15 cellular contexts compared by ENCODE assay signal in genomic region chr17:36609498-36609862, GRCh38. TPM values are rescaled to one million over a fixed set of nuclear protein-coding genes. Genes with fewer than 3 reads are reported as not detected.
DNase-seq lines count a peak whose midpoint lies in the region; ATAC-seq, FAIRE-seq and TF ChIP-seq lines count a peak whose summit lies in the region.
"Had no signal": no experiment of that assay in that cellular context is flagged by ENCODE, and none has a peak within 500 bp of the region (broad histone marks: within the 10 kb centered on the region; RNA-seq: fewer than 3 reads in every experiment).

No MANE protein-coding gene starts in this region.

- H3K9ac ChIP-seq in HepG2 (ENCODE audit: insufficient read depth, low read depth, low read length) = no peak overlapping the region
- H3K9ac ChIP-seq in KMS-11 = 0 out of 2 replicates have a peak overlapping the region, but pooled peaks have one; percentile 47
- no peak overlapping the region for H3K9ac ChIP-seq in H1 (replicated peaks in 1 of 4; ENCODE audit: extremely low read depth in 1 of 4, low read depth in 3 of 4, low read length in 3 of 4)

- no peak overlapping the region for H2BK20ac ChIP-seq in H1 (ENCODE audit: low read length)

- H3K36me3 Mint-ChIP-seq in activated CD8-positive, alpha-beta memory T cell treated with anti-CD3 and anti-CD28 coated beads, Interleukin-2, amount 10 ng/mL, durations not matched to agents 7 days and 5 days = peaks cover 5% of the 10 kb centered on the region
- peaks cover 16% of the 10 kb centered on the region for H3K36me3 Mint-ChIP-seq in activated CD8-positive, alpha-beta T cell treated with anti-CD3 and anti-CD28 coated beads, Interleukin-2, amount 10 ng/mL, durations not matched to agents 7 days and 5 days (ENCODE audit: low read depth)

- peaks cover 5% of the 10 kb centered on the region; the same call in 1 of the 2 replicates for H3K4me1 ChIP-seq in HepG2 (ENCODE audit: insufficient read depth, low read length)
- H3K4me1 ChIP-seq in right lobe of liver = no peaks in the 10 kb centered on the region
- peaks cover 30% of the 10 kb centered on the region for H3K4me1 ChIP-seq in KMS-11 (ENCODE audit: low read depth, poor library complexity, severe bottlenecking)
- peaks cover 5 to 18% (median 13%) of the 10 kb centered on the region in 4 experiments for H3K4me1 ChIP-seq in H1 (replicated peaks in 1 of 4; ENCODE audit: control insufficient read depth in 3 of 4, insufficient read depth in 4 of 4, low read length in 3 of 4)

- 96% methylated on average over 6 of the region's 7 CpGs for WGBS in HepG2 (ENCODE audit: low lambda C conversion rate)
- 83% methylated on average over 3 of the region's 7 CpGs for WGBS in right lobe of liver (ENCODE audit: insufficient coverage, low coverage, low lambda C conversion rate, missing lambda C conversion rate)
- WGBS in H1 (ENCODE audit: extremely low coverage in 1 of 2, insufficient coverage in 1 of 2, insufficient read length in 1 of 2, insufficient replicate concordance in 2 of 2, low coverage in 1 of 2, low lambda C conversion rate in 2 of 2, missing lambda C conversion rate in 1 of 2), 2 experiments = 82% methylated on average over 7 of the region's 7 CpGs; no CpG with 5 or more reads in 1 of the 2 experiments

- H2BK15ac ChIP-seq in H1 (ENCODE audit: low read length) = no peak overlapping the region

- H3K4me3 Mint-ChIP-seq in activated CD8-positive, alpha-beta memory T cell treated with anti-CD3 and anti-CD28 coated beads, Interleukin-2, amount 10 ng/mL, durations not matched to agents 7 days and 5 days = no peak overlapping the region
- no peak overlapping the region for H3K4me3 Mint-ChIP-seq in activated CD8-positive, alpha-beta T cell treated with anti-CD3 and anti-CD28 coated beads, Interleukin-2, amount 10 ng/mL, durations not matched to agents 7 days and 5 days
- H3K4me3 Mint-ChIP-seq: CD8-positive, alpha-beta memory T cell; HFFc6 had no signal

- no peak overlapping the region for H3K27ac ChIP-seq in HepG2 (ENCODE audit: extremely low read length, insufficient read depth, low read length)
- H3K27ac ChIP-seq in right lobe of liver = no peak overlapping the region
- peak overlapping the region; percentile 81; the same call in 1 of the 2 replicates for H3K27ac ChIP-seq in KMS-11
- H3K27ac ChIP-seq in H1 (ENCODE audit: low read depth, low read length) = no peak overlapping the region
- H3K27ac ChIP-seq: A549, GM23248, PC-9 had no signal

- no peak overlapping the region for H3K23ac ChIP-seq in H1 (ENCODE audit: insufficient read length)

- DNase-seq in HepG2 (ENCODE audit: low spot score) (no peak), right lobe of liver (no peak), H1 (ENCODE audit: low read depth in 1 of 2, low spot score in 2 of 2) (no peak), GM10266 (ENCODE audit: extremely low spot score) (no peak)
- DNase-seq in activated CD8-positive, alpha-beta memory T cell treated with anti-CD3 and anti-CD28 coated beads, Interleukin-2, amount 10 ng/mL, durations not matched to agents 7 days and 5 days = no peak
- no peak for DNase-seq in activated CD8-positive, alpha-beta T cell treated with anti-CD3 and anti-CD28 coated beads, Interleukin-2, amount 10 ng/mL, durations not matched to agents 7 days and 5 days
- DNase-seq: CD8-positive, alpha-beta memory T cell; DMS79; MG63; PC-9 had no signal

- H2AK5ac ChIP-seq in H1 (ENCODE audit: low read depth, low read length) = no peak overlapping the region

- TF ChIP-seq CTCF in HepG2 (CRISPR knock-in tag; IDR thresholded peaks at IDR 0.05) = no peak
- TF ChIP-seq CTCF in right lobe of liver (IDR thresholded peaks at IDR 0.05) = no peak
- TF ChIP-seq CTCF in KMS-11 (conservative IDR thresholded peaks at IDR 0.05; ENCODE audit: low read depth, low read length) = no peak
- peak; percentile 4 to 78 (median 59) for TF ChIP-seq CTCF in H1 (IDR thresholded peaks at IDR 0.05; ENCODE audit: control extremely low read depth in 1 of 3, insufficient read depth in 1 of 3, low read depth in 1 of 3, low read length in 3 of 3)
- no peak for TF ChIP-seq CTCF in GM10266 (IDR thresholded peaks at IDR 0.05; ENCODE audit: control insufficient read depth, insufficient read depth, low read depth, missing control alignments)

- POLR2A ChIA-PET in HepG2 (lab: Yijun Ruan, JAX) = no interaction called here
- POLR2A ChIA-PET in H1 (lab: Charles Lee; ENCODE audit: partially characterized antibody) = interaction anchor here (0.9 kb wide), 1 partner anchor 8 kb away, joined by 4 read pairs; the partner anchor contains the start of gene MRM1
- POLR2A ChIA-PET in activated CD8-positive, alpha-beta T cell treated with anti-CD3 and anti-CD28 coated beads, Interleukin-2, amount 10 ng/mL, durations not matched to agents 7 days and 5 days (lab: Charles Lee) = no interaction called here

- no peak overlapping the region for H3K27ac Mint-ChIP-seq in activated CD8-positive, alpha-beta memory T cell treated with anti-CD3 and anti-CD28 coated beads, Interleukin-2, amount 10 ng/mL, durations not matched to agents 7 days and 5 days
- no peak overlapping the region for H3K27ac Mint-ChIP-seq in activated CD8-positive, alpha-beta T cell treated with anti-CD3 and anti-CD28 coated beads, Interleukin-2, amount 10 ng/mL, durations not matched to agents 7 days and 5 days

- H3K27me3 ChIP-seq in HepG2 (ENCODE audit: control insufficient read depth in 1 of 2, insufficient read depth in 2 of 2, low read length in 2 of 2) (no peaks in the 10 kb centered on the region), right lobe of liver (no peaks in the 10 kb centered on the region), KMS-11 (ENCODE audit: insufficient read depth, low read depth) (no peaks in the 10 kb centered on the region), H1 (replicated peaks in 1 of 4; ENCODE audit: control insufficient read depth in 3 of 4, extremely low read depth in 1 of 4, insufficient read depth in 3 of 4, low read length in 3 of 4) (no peaks in the 10 kb centered on the region)
- H3K27me3 ChIP-seq: MG63 had no signal

- H3K4me2 ChIP-seq in HepG2 (ENCODE audit: low read depth, low read length) (no peak overlapping the region), KMS-11 (peak overlapping the region; percentile 74; the same call in 1 of the 2 replicates), H1 (ENCODE audit: insufficient read depth in 1 of 2, low read depth in 2 of 2, low read length in 2 of 2) (no peak overlapping the region)
- H3K4me2 ChIP-seq: A549, PC-9 had no signal

- TF ChIP-seq EP300 in HepG2 (IDR thresholded peaks at IDR 0.05; ENCODE audit: low read depth in 2 of 2, low read length in 2 of 2) = no peak
- TF ChIP-seq EP300 in HepG2 (CRISPR knock-in tag; IDR thresholded peaks at IDR 0.05; ENCODE audit: borderline replicate concordance) = no peak
- TF ChIP-seq EP300 in H1 (IDR thresholded peaks at IDR 0.05; ENCODE audit: borderline replicate concordance in 1 of 2, low read depth in 2 of 2, low read length in 2 of 2) = no peak

- TF ChIP-seq POLR2A in HepG2 (IDR thresholded peaks at IDR 0.05; ENCODE audit: insufficient read depth in 1 of 2, low read depth in 2 of 2, low read length in 2 of 2) (no peak), right lobe of liver (IDR thresholded peaks at IDR 0.05) (no peak), H1 (IDR thresholded peaks at IDR 0.05; ENCODE audit: control extremely low read depth in 1 of 2, low read depth in 2 of 2, low read length in 2 of 2) (no peak)

- H3K18ac ChIP-seq in H1 (ENCODE audit: extremely low read depth, low read length) = no peak overlapping the region

- no peak overlapping the region for H3K4ac ChIP-seq in H1 (replicated peaks; ENCODE audit: insufficient read length, low read depth, low read length)

- H3K36me3 ChIP-seq in HepG2 (replicated peaks in 1 of 2; ENCODE audit: control insufficient read depth in 1 of 2, insufficient read depth in 2 of 2, low read length in 2 of 2) (0 out of 5 replicates have a peak, but pooled peaks cover 0 to 3% of the 10 kb centered on the region in 2 experiments), right lobe of liver (no peaks in the 10 kb centered on the region), KMS-11 (ENCODE audit: insufficient read depth) (no peaks in the 10 kb centered on the region), H1 (ENCODE audit: control insufficient read depth in 2 of 4, insufficient read depth in 4 of 4, low read length in 3 of 4) (peaks cover 0 to 3% (median 0%) of the 10 kb centered on the region in 4 experiments; a peak in 1 of 8 replicates)

- no TSS peak for BruUV-seq in HepG2 (replicated peaks; lab: Mats Ljungman, UMichigan)

- H4K8ac ChIP-seq in H1 (ENCODE audit: extremely low read depth, insufficient read depth, low read length) = no peak overlapping the region

- no peak for FAIRE-seq in HepG2 (lab: Jason Lieb, UNC)
- no peak for FAIRE-seq in H1 (lab: Jason Lieb, UNC)
- FAIRE-seq: A549 had no signal

- H2BK12ac ChIP-seq in H1 (ENCODE audit: low read depth, low read length) = no peak overlapping the region

- peaks cover 6% of the 10 kb centered on the region for H3K79me1 ChIP-seq in H1 (ENCODE audit: low read depth, low read length)

- in situ Hi-C loops in HepG2 (cut with HindIII; ENCODE audit: extremely low pct_ligation_motif_present, low pct_unique_long_range_greater_than_20kb) = loop anchor here (25.0 kb wide), 1 partner anchor 628 kb away; no protein-coding TSS in a partner anchor

- H3K4me3 ChIP-seq in HepG2 (replicated peaks in 1 of 3; ENCODE audit: insufficient read depth in 1 of 3, low read depth in 2 of 3, low read length in 3 of 3) (no peak overlapping the region), right lobe of liver (no peak overlapping the region), KMS-11 (IDR thresholded peaks at IDR 0.05; ENCODE audit: insufficient read depth, low read depth, low read length) (no peak overlapping the region), H1 (ENCODE audit: extremely low read depth in 1 of 4, insufficient read depth in 2 of 4, low read depth in 3 of 4, low read length in 4 of 4) (no peak overlapping the region)
- H3K4me3 ChIP-seq: A549, GM23248, MG63, PC-9 had no signal

- no peak overlapping the region for H2BK5ac ChIP-seq in H1 (ENCODE audit: low read depth, low read length)

- no peak overlapping the region for H4K5ac ChIP-seq in H1 (ENCODE audit: insufficient read length, low read depth, low read length)

- intact Hi-C loops in HepG2 (cut with micrococcal nuclease; ENCODE audit: unreplicated experiment) = no loop called here
- intact Hi-C loops in right lobe of liver (cut with DNase I) = no loop called here

- H2BK120ac ChIP-seq in H1 (replicated peaks; ENCODE audit: low read depth, low read length) = no peak overlapping the region

- CTCF ChIA-PET in HepG2 (lab: Yijun Ruan, JAX; ENCODE audit: low intra/inter-chr PET ratio, low total read pairs) = no interaction called here
- CTCF ChIA-PET in H1 (lab: Charles Lee; ENCODE audit: partially characterized antibody) = interaction anchor here (1.0 to 9.9 kb wide), 4 partner anchors 16 to 34 kb away, joined by 4 to 122 read pairs (median 6); no protein-coding TSS in a partner anchor
- CTCF ChIA-PET in activated CD8-positive, alpha-beta memory T cell treated with anti-CD3 and anti-CD28 coated beads, Interleukin-2, amount 10 ng/mL, durations not matched to agents 7 days and 5 days (lab: Charles Lee) = no interaction called here
- CTCF ChIA-PET in activated CD8-positive, alpha-beta T cell treated with anti-CD3 and anti-CD28 coated beads, Interleukin-2, amount 10 ng/mL, durations not matched to agents 7 days and 5 days (lab: Charles Lee) = interaction anchor here (0.6 to 2.1 kb wide), 2 partner anchors 8 to 9 kb away, joined by 3 to 5 read pairs; partner anchors contain the start of gene MRM1

- H3K23me2 ChIP-seq in H1 (ENCODE audit: low read depth, low read length) = no peaks in the 10 kb centered on the region

- peaks cover 16% of the 10 kb centered on the region for H3K4me1 Mint-ChIP-seq in activated CD8-positive, alpha-beta memory T cell treated with anti-CD3 and anti-CD28 coated beads, Interleukin-2, amount 10 ng/mL, durations not matched to agents 7 days and 5 days
- H3K4me1 Mint-ChIP-seq in activated CD8-positive, alpha-beta T cell treated with anti-CD3 and anti-CD28 coated beads, Interleukin-2, amount 10 ng/mL, durations not matched to agents 7 days and 5 days (ENCODE audit: low read depth) = peaks cover 20% of the 10 kb centered on the region

- no peaks in the 10 kb centered on the region for H3K79me2 ChIP-seq in HepG2 (ENCODE audit: insufficient read depth, low read length)
- H3K79me2 ChIP-seq in KMS-11 (ENCODE audit: insufficient read depth, low read depth) = 0 out of 2 replicates have a peak, but pooled peaks cover 1% of the 10 kb centered on the region
- H3K79me2 ChIP-seq in H1 (ENCODE audit: control insufficient read depth in 1 of 2, insufficient read depth in 2 of 2, low read length in 2 of 2) = peaks cover 0 to 9% of the 10 kb centered on the region in 2 experiments; a peak in 1 of 4 replicates

- ATAC-seq in HepG2 (no peak), right lobe of liver (no peak), HG03460 (IDR thresholded peaks at IDR 0.05; ENCODE audit: unreplicated experiment) (no peak)
- ATAC-seq in activated CD8-positive, alpha-beta memory T cell treated with anti-CD3 and anti-CD28 coated beads, Interleukin-2, amount 10 ng/mL, durations not matched to agents 7 days and 5 days = no peak
- no peak for ATAC-seq in activated CD8-positive, alpha-beta T cell treated with anti-CD3 and anti-CD28 coated beads, Interleukin-2, amount 10 ng/mL, durations not matched to agents 7 days and 5 days

- no peaks in the 10 kb centered on the region for H3K9me3 Mint-ChIP-seq in activated CD8-positive, alpha-beta memory T cell treated with anti-CD3 and anti-CD28 coated beads, Interleukin-2, amount 10 ng/mL, durations not matched to agents 7 days and 5 days (ENCODE audit: low read depth)
- H3K9me3 Mint-ChIP-seq in activated CD8-positive, alpha-beta T cell treated with anti-CD3 and anti-CD28 coated beads, Interleukin-2, amount 10 ng/mL, durations not matched to agents 7 days and 5 days (ENCODE audit: insufficient read depth) = no peaks in the 10 kb centered on the region
- H3K9me3 Mint-ChIP-seq: CD8-positive, alpha-beta memory T cell; HFFc6 had no signal

- no peak overlapping the region for H3K14ac ChIP-seq in H1 (ENCODE audit: insufficient read length)

- H3K9me3 ChIP-seq in HepG2 (ENCODE audit: low read length) (no peaks in the 10 kb centered on the region), right lobe of liver (no peaks in the 10 kb centered on the region), H1 (ENCODE audit: insufficient read depth in 2 of 2, low read depth in 1 of 2, low read length in 1 of 2) (no peaks in the 10 kb centered on the region)
- H3K9me3 ChIP-seq: A549, MG63 had no signal

- no peak overlapping the region for H4K91ac ChIP-seq in H1 (replicated peaks; ENCODE audit: insufficient read length, low read length)

- TF ChIP-seq RAD21 in HepG2 (CRISPR knock-in tag; IDR thresholded peaks at IDR 0.05) = no peak
- TF ChIP-seq RAD21 in H1 (IDR thresholded peaks at IDR 0.05 in 1 of 2, conservative IDR thresholded peaks at IDR 0.05 in 1 of 2; ENCODE audit: low read depth in 2 of 2, low read length in 2 of 2) = peak; percentile 19 to 51

- no peak overlapping the region for H3K56ac ChIP-seq in H1 (replicated peaks; ENCODE audit: insufficient read length, low read depth, low read length)

- H2AFZ ChIP-seq in HepG2 (ENCODE audit: low read length) (no peak overlapping the region), KMS-11 (ENCODE audit: low read depth) (no peak overlapping the region), H1 (ENCODE audit: low read length) (no peak overlapping the region)
- H2AFZ ChIP-seq: PC-9 had no signal

- no peaks in the 10 kb centered on the region for H3K27me3 Mint-ChIP-seq in activated CD8-positive, alpha-beta memory T cell treated with anti-CD3 and anti-CD28 coated beads, Interleukin-2, amount 10 ng/mL, durations not matched to agents 7 days and 5 days
- no peaks in the 10 kb centered on the region for H3K27me3 Mint-ChIP-seq in activated CD8-positive, alpha-beta T cell treated with anti-CD3 and anti-CD28 coated beads, Interleukin-2, amount 10 ng/mL, durations not matched to agents 7 days and 5 days (ENCODE audit: low read depth)

- H4K20me1 ChIP-seq in HepG2 (ENCODE audit: insufficient read depth, low read length) = no peaks in the 10 kb centered on the region
- H4K20me1 ChIP-seq in KMS-11 (ENCODE audit: insufficient read depth) = no peaks in the 10 kb centered on the region
- H4K20me1 ChIP-seq in H1 (replicated peaks in 1 of 2; ENCODE audit: control insufficient read depth in 1 of 2, insufficient read depth in 2 of 2, low read length in 2 of 2) = peaks cover 2 to 3% of the 10 kb centered on the region in 2 experiments

RNA-seq across cellular contexts. Expression of gene MRM1, which starts 8.1 kb away (rescaled TPM):
- total RNA-seq in HepG2 (2016; rRNA removed; fragmentation: Illumina TruSeq; extraction: Trizol) (10.7 and 11.3 TPM in 2 replicates), right lobe of liver (1 to 10 TPM; 2.5 to 8.6 (median 6.0) TPM)
- total RNA-seq in HepG2 (2016; cell fraction: cytosol; rRNA removed; fragmentation: Illumina TruSeq; extraction: Trizol; ENCODE audit: low read depth) = 1.9 and 2.1 TPM in 2 replicates
- total RNA-seq in HepG2 (2016; cell fraction: insoluble cytoplasmic fraction; rRNA removed; fragmentation: Illumina TruSeq; extraction: Trizol) = 10.1 and 11.0 TPM in 2 replicates
- total RNA-seq in HepG2 (2016; cell fraction: membrane; rRNA removed; fragmentation: Illumina TruSeq; extraction: Trizol) = 2.9 and 3.5 TPM in 2 replicates
- 5.8 and 7.3 TPM in 2 replicates for total RNA-seq in HepG2 (2016; cell fraction: nucleus; rRNA removed; fragmentation: Illumina TruSeq; extraction: Trizol)
- polyA plus RNA-seq in HepG2 (2011; rRNA removed) (4.1 and 4.9 TPM in 2 replicates), H1 (2011; rRNA removed) (9.9 and 15.1 TPM in 2 replicates)
- 5.1 and 5.2 TPM in 2 replicates for polyA plus RNA-seq in HepG2 (2011; cell fraction: cytosol; rRNA removed)
- 8.3 and 10.1 TPM in 2 replicates for polyA plus RNA-seq in HepG2 (2011; cell fraction: nucleus; rRNA removed)
- polyA plus RNA-seq in HepG2 (2012) = 4.0 and 4.5 TPM in 2 replicates
- 1.9 and 2.1 TPM in 2 replicates for polyA plus RNA-seq in HepG2 (2016; cell fraction: cytosol; fragmentation: Illumina TruSeq; extraction: Trizol; ENCODE audit: low read depth)
- 10.5 and 11.3 TPM in 2 replicates for polyA plus RNA-seq in HepG2 (2016; cell fraction: insoluble cytoplasmic fraction; fragmentation: Illumina TruSeq; extraction: Trizol; ENCODE audit: low read depth)
- 2.6 and 3.6 TPM in 2 replicates for polyA plus RNA-seq in HepG2 (2016; cell fraction: membrane; fragmentation: Illumina TruSeq; extraction: Trizol; ENCODE audit: low read depth)
- polyA plus RNA-seq in HepG2 (2016; cell fraction: nucleus; fragmentation: Illumina TruSeq; extraction: Trizol; ENCODE audit: insufficient read depth, low read depth) = 12.6 and 12.9 TPM in 2 replicates
- polyA minus RNA-seq in HepG2 (2011; rRNA and poly(A)+ RNA removed; ENCODE audit: low replicate concordance) = 5.9 and 6.1 TPM in 2 replicates
- polyA minus RNA-seq in HepG2 (2011; cell fraction: cytosol; rRNA and poly(A)+ RNA removed) = 2.9 and 3.3 TPM in 2 replicates
- polyA minus RNA-seq in HepG2 (2011; cell fraction: nucleus; rRNA and poly(A)+ RNA removed) = 4.6 and 5.2 TPM in 2 replicates
- total RNA-seq in H1 (2021; fragmentation: NEBNext Ultra II Directional; extraction: Animal tissue kit (Norgen Biotek cat#: 25700)) = 11.2 and 11.7 TPM in 2 replicates
- polyA plus RNA-seq in H1 (2011; cell fraction: cytosol; rRNA removed) = 12.8 TPM
- 16.9 TPM for polyA plus RNA-seq in H1 (2011; cell fraction: nucleus; rRNA removed)
- 6.4 to 10.6 TPM (median 9.8 TPM) in 4 replicates for polyA plus RNA-seq in H1 (2012, experiment 1 of 2)
- polyA plus RNA-seq in H1 (2012, experiment 2 of 2) = 7.2 TPM
- 5.2 TPM for polyA plus RNA-seq in H1 (2013, experiment 1 of 2)
- polyA plus RNA-seq in H1 (2013, experiment 2 of 2) = 4.4 TPM
- 2.0 and 3.7 TPM in 2 replicates for polyA minus RNA-seq in H1 (2011; rRNA and poly(A)+ RNA removed)
- 7.6 TPM for polyA minus RNA-seq in H1 (2011; cell fraction: cytosol; rRNA and poly(A)+ RNA removed)
- 9.8 TPM for polyA minus RNA-seq in H1 (2011; cell fraction: nucleus; rRNA and poly(A)+ RNA removed)
- 10 to 100 TPM; 13.6 to 17.0 TPM for total RNA-seq in activated CD8-positive, alpha-beta memory T cell treated with anti-CD3 and anti-CD28 coated beads, Interleukin-2, amount 10 ng/mL, durations not matched to agents 7 days and 5 days
- 10 to 100 TPM; 10.7 to 13.1 TPM for total RNA-seq in activated CD8-positive, alpha-beta T cell treated with anti-CD3 and anti-CD28 coated beads, Interleukin-2, amount 10 ng/mL, durations not matched to agents 7 days and 5 days

RNA-seq across cellular contexts. Expression of gene DHRS11, which starts 17.8 kb away (rescaled TPM):
- total RNA-seq in HepG2 (2016; rRNA removed; fragmentation: Illumina TruSeq; extraction: Trizol) = 19.6 and 28.4 TPM in 2 replicates
- 17.2 and 17.4 TPM in 2 replicates for total RNA-seq in HepG2 (2016; cell fraction: cytosol; rRNA removed; fragmentation: Illumina TruSeq; extraction: Trizol; ENCODE audit: low read depth)
- total RNA-seq in HepG2 (2016; cell fraction: insoluble cytoplasmic fraction; rRNA removed; fragmentation: Illumina TruSeq; extraction: Trizol) = 15.5 and 27.2 TPM in 2 replicates
- total RNA-seq in HepG2 (2016; cell fraction: membrane; rRNA removed; fragmentation: Illumina TruSeq; extraction: Trizol) = 21.2 and 25.8 TPM in 2 replicates
- total RNA-seq in HepG2 (2016; cell fraction: nucleus; rRNA removed; fragmentation: Illumina TruSeq; extraction: Trizol) = 17.9 and 22.6 TPM in 2 replicates
- 41.9 and 48.7 TPM in 2 replicates for polyA plus RNA-seq in HepG2 (2011; rRNA removed)
- 39.7 and 43.4 TPM in 2 replicates for polyA plus RNA-seq in HepG2 (2011; cell fraction: cytosol; rRNA removed)
- 55.0 and 64.7 TPM in 2 replicates for polyA plus RNA-seq in HepG2 (2011; cell fraction: nucleus; rRNA removed)
- 24.2 and 34.9 TPM in 2 replicates for polyA plus RNA-seq in HepG2 (2012)
- polyA plus RNA-seq in HepG2 (2016; cell fraction: cytosol; fragmentation: Illumina TruSeq; extraction: Trizol; ENCODE audit: low read depth) = 21.4 and 26.0 TPM in 2 replicates
- 28.1 and 32.5 TPM in 2 replicates for polyA plus RNA-seq in HepG2 (2016; cell fraction: insoluble cytoplasmic fraction; fragmentation: Illumina TruSeq; extraction: Trizol; ENCODE audit: low read depth)
- polyA plus RNA-seq in HepG2 (2016; cell fraction: membrane; fragmentation: Illumina TruSeq; extraction: Trizol; ENCODE audit: low read depth) = 25.5 and 31.7 TPM in 2 replicates
- polyA plus RNA-seq in HepG2 (2016; cell fraction: nucleus; fragmentation: Illumina TruSeq; extraction: Trizol; ENCODE audit: insufficient read depth, low read depth) = 61.7 and 67.8 TPM in 2 replicates
- 45.6 and 61.3 TPM in 2 replicates for polyA minus RNA-seq in HepG2 (2011; rRNA and poly(A)+ RNA removed; ENCODE audit: low replicate concordance)
- 19.2 and 21.1 TPM in 2 replicates for polyA minus RNA-seq in HepG2 (2011; cell fraction: cytosol; rRNA and poly(A)+ RNA removed)
- polyA minus RNA-seq in HepG2 (2011; cell fraction: nucleus; rRNA and poly(A)+ RNA removed) = 13.9 and 17.8 TPM in 2 replicates
- total RNA-seq in right lobe of liver = 10 to 100 TPM in 3 of 6 experiments, 1 to 10 TPM in 3; 5.1 to 13.6 (median 9.3) TPM
- total RNA-seq in H1 (2021; fragmentation: NEBNext Ultra II Directional; extraction: Animal tissue kit (Norgen Biotek cat#: 25700)) = 25.1 and 29.5 TPM in 2 replicates
- polyA plus RNA-seq in H1 (2011; rRNA removed) = 63.3 and 76.9 TPM in 2 replicates
- polyA plus RNA-seq in H1 (2011; cell fraction: cytosol; rRNA removed) = 70.7 TPM
- 88.3 TPM for polyA plus RNA-seq in H1 (2011; cell fraction: nucleus; rRNA removed)
- 39.9 to 47.2 TPM (median 45.3 TPM) in 4 replicates for polyA plus RNA-seq in H1 (2012, experiment 1 of 2)
- 43.6 TPM for polyA plus RNA-seq in H1 (2012, experiment 2 of 2)
- polyA plus RNA-seq in H1 (2013, experiment 1 of 2) = 27.8 TPM
- 25.4 TPM for polyA plus RNA-seq in H1 (2013, experiment 2 of 2)
- 60.4 TPM in 2 replicates for polyA minus RNA-seq in H1 (2011; rRNA and poly(A)+ RNA removed)
- polyA minus RNA-seq in H1 (2011; cell fraction: cytosol; rRNA and poly(A)+ RNA removed) = 28.9 TPM
- 26.5 TPM for polyA minus RNA-seq in H1 (2011; cell fraction: nucleus; rRNA and poly(A)+ RNA removed)
- total RNA-seq in activated CD8-positive, alpha-beta memory T cell treated with anti-CD3 and anti-CD28 coated beads, Interleukin-2, amount 10 ng/mL, durations not matched to agents 7 days and 5 days = 1 to 10 TPM; 4.5 to 8.0 TPM
- 1 to 10 TPM; 4.7 to 5.0 TPM for total RNA-seq in activated CD8-positive, alpha-beta T cell treated with anti-CD3 and anti-CD28 coated beads, Interleukin-2, amount 10 ng/mL, durations not matched to agents 7 days and 5 days

Comparison
In these comparisons a context has a peak if more than half of its experiments do, and no peak if none do; other contexts are left out.
1. CTCF ChIP-seq: peak in H1 (3 of 3); none in HepG2 (single experiment), right lobe of liver (0 of 4), KMS-11 (single experiment) and GM10266 (single experiment).
2. CTCF ChIA-PET loops: an anchor here in H1 (1.0 to 9.9 kb wide) and activated CD8-positive, alpha-beta T cell treated with anti-CD3 and anti-CD28 coated beads, Interleukin-2, amount 10 ng/mL, durations not matched to agents 7 days and 5 days (0.6 to 2.1 kb wide); none called in HepG2 and activated CD8-positive, alpha-beta memory T cell treated with anti-CD3 and anti-CD28 coated beads, Interleukin-2, amount 10 ng/mL, durations not matched to agents 7 days and 5 days.
3. Of the 41 proteins assayed by ChIP-seq in both HepG2 and H1: peak only in HepG2: none; only in H1: CTCF and RAD21; in both: none; in neither: 39.